ENCODE assay signal across 7 cellular contexts in the genomic region with DNA sequence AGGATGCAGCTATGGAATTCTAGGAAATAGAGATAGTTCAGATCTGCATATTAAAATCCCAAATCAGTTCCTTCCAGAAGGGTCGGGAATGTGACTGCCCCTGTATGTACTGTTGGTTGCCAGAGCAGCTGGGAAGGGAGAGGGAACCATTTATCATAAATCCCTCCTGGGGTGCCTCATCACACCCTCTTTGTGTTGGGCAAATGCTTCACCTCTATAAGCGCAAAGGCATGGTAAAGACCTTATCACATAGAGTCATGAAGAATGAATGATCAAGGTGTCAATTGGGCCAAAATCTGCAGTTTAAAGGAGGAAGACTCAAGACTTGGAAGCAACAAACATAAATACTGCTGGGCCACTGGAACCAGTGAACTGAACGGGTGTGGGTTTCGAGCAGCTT.
"Had no signal": no experiment of that assay in that cellular context is flagged by ENCODE, and none has a peak within 500 bp of the region (broad histone marks: within the 10 kb centered on the region; RNA-seq: fewer than 3 reads in every experiment).

No MANE protein-coding gene starts in this region.

- H3K4me1 ChIP-seq: HAP-1 had no signal

- H3K27ac Mint-ChIP-seq: GM23338, HFFc6 had no signal

- H2AFZ ChIP-seq: GM23338 had no signal

- H3K27ac ChIP-seq: HL-60 had no signal

- DNase-seq: H7, HFFc6, IMR-90 had no signal

- FAIRE-seq: K562 had no signal

- H3K9me3 ChIP-seq: HAP-1 had no signal

- H3K4me1 Mint-ChIP-seq: GM23338 had no signal

- H3K9me3 Mint-ChIP-seq: GM23338, HFFc6 had no signal

- H3K4me3 ChIP-seq: GM23338, HAP-1, K562 had no signal

- H3K4me2 ChIP-seq: GM23338 had no signal

- H3K36me3 ChIP-seq: HAP-1 had no signal

- H3K4me3 Mint-ChIP-seq: GM23338, HFFc6 had no signal
